In the genomic region with DNA sequence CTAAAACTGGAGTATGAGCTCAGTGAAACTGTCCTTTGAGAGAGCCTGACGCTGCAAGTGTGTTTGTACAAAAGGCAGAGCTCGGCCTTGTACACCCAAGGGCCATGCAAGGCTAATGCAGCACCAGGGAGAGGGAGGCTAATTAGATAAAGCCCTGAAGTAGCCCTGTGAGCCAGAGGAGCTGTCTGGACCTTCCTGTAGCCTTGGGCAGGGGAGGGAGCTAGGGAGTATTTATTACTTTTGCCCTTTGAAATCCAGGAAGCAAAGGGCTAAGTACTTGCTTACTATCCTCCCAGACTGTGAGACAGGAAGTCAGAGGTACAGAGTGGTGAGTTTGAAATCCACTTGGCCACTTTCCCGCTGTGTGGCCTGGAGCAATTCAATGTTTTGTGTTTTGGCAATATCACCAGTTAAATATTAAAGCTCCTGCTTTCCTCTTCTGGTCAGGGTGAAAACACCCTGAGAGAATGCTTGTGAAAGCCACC, we compare ENCODE assay signal across 8 cellular contexts. TPM values are rescaled to one million over a fixed set of nuclear protein-coding genes. Genes with fewer than 3 reads are reported as not detected.
DNase-seq lines count a peak whose midpoint lies in the region; ATAC-seq and TF ChIP-seq lines count a peak whose summit lies in the region.

No MANE protein-coding gene starts in this region.

- peak; percentile 63 for ATAC-seq in GM18867 (IDR thresholded peaks at IDR 0.05; ENCODE audit: unreplicated experiment)
- peak; percentile 30 for ATAC-seq in HG03045 (IDR thresholded peaks at IDR 0.05; ENCODE audit: unreplicated experiment)
- ATAC-seq in right lobe of liver = peak; percentile 85 to 92 (median 87)

- TF ChIP-seq CTCF in AG09319 (IDR thresholded peaks at IDR 0.05; ENCODE audit: low read depth, low read length) (no peak), right lobe of liver (IDR thresholded peaks at IDR 0.05) (no peak), thyroid gland (IDR thresholded peaks at IDR 0.05) (no peak), progenitor cell of endocrine pancreas (IDR thresholded peaks at IDR 0.05; ENCODE audit: unreplicated experiment) (no peak)

- 0% methylated on average over 3 of the region's 3 CpGs for WGBS in right lobe of liver (ENCODE audit: insufficient coverage, low coverage, low lambda C conversion rate, missing lambda C conversion rate)
- 17 to 27% methylated on average over 3 of the region's 3 CpGs for WGBS in thyroid gland, 2 donors

- no peaks in the 10 kb centered on the region for H3K36me3 Mint-ChIP-seq in progenitor cell of endocrine pancreas (ENCODE audit: insufficient read depth)

- H3K4me1 ChIP-seq in right lobe of liver (peaks cover 0 to 29% (median 18%) of the 10 kb centered on the region in 4 donors), thyroid gland (peaks cover 30 to 35% of the 10 kb centered on the region in 2 donors)

- H3K36me3 ChIP-seq in right lobe of liver (no peaks in the 10 kb centered on the region), thyroid gland (no peaks in the 10 kb centered on the region)

- peak; percentile 74 for TF ChIP-seq POLR2A in right lobe of liver (IDR thresholded peaks at IDR 0.05)
- no peak for TF ChIP-seq POLR2A in thyroid gland (IDR thresholded peaks at IDR 0.05)

- no peak overlapping the region for H3K4me3 Mint-ChIP-seq in progenitor cell of endocrine pancreas (ENCODE audit: low read depth)

- H3K27me3 ChIP-seq in right lobe of liver = no peaks in the 10 kb centered on the region
- H3K27me3 ChIP-seq in thyroid gland = no peaks in the 10 kb centered on the region

- intact Hi-C loops in right lobe of liver (cut with DNase I) = no loop called here
- intact Hi-C loops in thyroid gland (cut with DNase I) = no loop called here

- H3K27ac Mint-ChIP-seq in progenitor cell of endocrine pancreas = no peak overlapping the region

- peaks cover 2% of the 10 kb centered on the region for H3K4me1 Mint-ChIP-seq in progenitor cell of endocrine pancreas (ENCODE audit: low read depth)

- no peaks in the 10 kb centered on the region for H3K9me3 Mint-ChIP-seq in progenitor cell of endocrine pancreas (ENCODE audit: low read depth)

- peak overlapping the region in 1 of 3 donors; percentile 9 for H3K4me3 ChIP-seq in right lobe of liver
- H3K4me3 ChIP-seq in thyroid gland (replicated peaks in 1 of 3) = no peak overlapping the region

- peak overlapping the region; percentile 91 to 95 (median 93) for H3K27ac ChIP-seq in right lobe of liver
- peak overlapping the region; percentile 97 to 99 (median 98) for H3K27ac ChIP-seq in thyroid gland

- DNase-seq in AG09319 (ENCODE audit: extremely low read depth, low read depth) (peak; percentile 77), cerebellum (ENCODE audit: low spot score) (peak; percentile 21), right lobe of liver (peak; percentile 66 to 90 (median 68)), thyroid gland (peak; percentile 57 to 59), progenitor cell of endocrine pancreas (ENCODE audit: low spot score, unreplicated experiment) (no peak)

- H3K9me3 ChIP-seq in right lobe of liver = no peaks in the 10 kb centered on the region
- no peaks in the 10 kb centered on the region for H3K9me3 ChIP-seq in thyroid gland

- no peaks in the 10 kb centered on the region for H3K27me3 Mint-ChIP-seq in progenitor cell of endocrine pancreas

TF ChIP-seq in PFSK-1, 5 proteins besides CTCF, POLR2A, EP300 and RAD21:
- TF ChIP-seq, protein P1, sequence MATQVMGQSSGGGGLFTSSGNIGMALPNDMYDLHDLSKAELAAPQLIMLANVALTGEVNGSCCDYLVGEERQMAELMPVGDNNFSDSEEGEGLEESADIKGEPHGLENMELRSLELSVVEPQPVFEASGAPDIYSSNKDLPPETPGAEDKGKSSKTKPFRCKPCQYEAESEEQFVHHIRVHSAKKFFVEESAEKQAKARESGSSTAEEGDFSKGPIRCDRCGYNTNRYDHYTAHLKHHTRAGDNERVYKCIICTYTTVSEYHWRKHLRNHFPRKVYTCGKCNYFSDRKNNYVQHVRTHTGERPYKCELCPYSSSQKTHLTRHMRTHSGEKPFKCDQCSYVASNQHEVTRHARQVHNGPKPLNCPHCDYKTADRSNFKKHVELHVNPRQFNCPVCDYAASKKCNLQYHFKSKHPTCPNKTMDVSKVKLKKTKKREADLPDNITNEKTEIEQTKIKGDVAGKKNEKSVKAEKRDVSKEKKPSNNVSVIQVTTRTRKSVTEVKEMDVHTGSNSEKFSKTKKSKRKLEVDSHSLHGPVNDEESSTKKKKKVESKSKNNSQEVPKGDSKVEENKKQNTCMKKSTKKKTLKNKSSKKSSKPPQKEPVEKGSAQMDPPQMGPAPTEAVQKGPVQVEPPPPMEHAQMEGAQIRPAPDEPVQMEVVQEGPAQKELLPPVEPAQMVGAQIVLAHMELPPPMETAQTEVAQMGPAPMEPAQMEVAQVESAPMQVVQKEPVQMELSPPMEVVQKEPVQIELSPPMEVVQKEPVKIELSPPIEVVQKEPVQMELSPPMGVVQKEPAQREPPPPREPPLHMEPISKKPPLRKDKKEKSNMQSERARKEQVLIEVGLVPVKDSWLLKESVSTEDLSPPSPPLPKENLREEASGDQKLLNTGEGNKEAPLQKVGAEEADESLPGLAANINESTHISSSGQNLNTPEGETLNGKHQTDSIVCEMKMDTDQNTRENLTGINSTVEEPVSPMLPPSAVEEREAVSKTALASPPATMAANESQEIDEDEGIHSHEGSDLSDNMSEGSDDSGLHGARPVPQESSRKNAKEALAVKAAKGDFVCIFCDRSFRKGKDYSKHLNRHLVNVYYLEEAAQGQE (IDR thresholded peaks at IDR 0.05; ENCODE audit: insufficient read depth in 1 of 2, low read depth in 2 of 2, low read length in 2 of 2) = peak in 1 of 2 experiments; percentile 75; a peak in 1 of 4 replicates
- TF ChIP-seq POLR2AphosphoS5 (IDR thresholded peaks at IDR 0.05; ENCODE audit: low read depth, low read length) (peak; percentile 57; the same call in 1 of the 2 replicates), TAF1 (IDR thresholded peaks at IDR 0.05; ENCODE audit: borderline replicate concordance, insufficient read depth, low read length) (0 out of 2 replicates have a peak, but pooled peaks have one; percentile 41), SIN3A (IDR thresholded peaks at IDR 0.05; ENCODE audit: borderline replicate concordance, insufficient read depth, low read length) (peak; percentile 91; the same call in 1 of the 2 replicates), FOXP2 (optimal IDR thresholded peaks at IDR 0.05; ENCODE audit: borderline replicate concordance, extremely low read depth, extremely low read length, insufficient read depth) (no peak)

RNA-seq across cellular contexts. Expression of a gene that starts 10.2 kb away (rescaled TPM):
- 762 TPM for polyA plus RNA-seq in PFSK-1 (2012; ENCODE audit: insufficient read length, low read depth)
- total RNA-seq in cerebellum (95.5 TPM), right lobe of liver (100 to 1,000 TPM; 227 to 866 (median 656) TPM), thyroid gland (100 to 1,000 TPM; 268 to 456 (median 345) TPM), progenitor cell of endocrine pancreas (60.6 and 78.1 TPM in 2 replicates)

RNA-seq across cellular contexts. Expression of a gene that starts 27.9 kb away (rescaled TPM):
- not detected for polyA plus RNA-seq in PFSK-1 (2012; ENCODE audit: insufficient read length, low read depth)
- not detected for total RNA-seq in cerebellum
- 1 to 10 TPM in 2 of 6 experiments, under 1 TPM in 1, not detected in 3; 0.61 to 1.6 (median 1.5) TPM for total RNA-seq in right lobe of liver
- total RNA-seq in thyroid gland = under 1 TPM in 1 of 4 donors, not detected in 3; 0.40 TPM
- total RNA-seq in progenitor cell of endocrine pancreas = 0.29 and 0.55 TPM in 2 replicates

Comparison
In these comparisons a context has a peak if more than half of its experiments do, and no peak if none do; other contexts are left out.
1. ATAC-seq: peak in every context shown above with its lines; median percentile 87 in right lobe of liver; 63 in GM18867; 30 in HG03045.